In the genomic region with DNA sequence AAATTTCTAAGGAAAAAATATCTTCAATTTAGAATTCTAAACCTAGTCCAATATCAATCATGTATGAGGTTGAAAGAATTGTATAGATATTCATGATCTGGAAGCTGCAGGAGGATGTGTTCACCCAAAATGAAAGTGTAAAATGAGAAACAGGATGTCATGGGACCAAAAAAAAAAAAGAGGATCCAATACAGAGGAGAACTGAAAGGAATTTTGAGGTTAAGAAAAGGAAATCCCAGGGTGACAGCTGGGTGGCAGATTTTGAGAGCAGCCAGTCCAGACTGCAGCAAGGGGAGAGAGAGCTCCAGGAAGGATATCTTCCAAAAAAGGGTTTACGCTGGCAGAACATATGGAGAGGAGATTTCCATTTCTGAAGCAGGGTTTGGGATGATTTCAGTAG, we compare ENCODE assay signal across 15 cellular contexts. TPM values are rescaled to one million over a fixed set of nuclear protein-coding genes. Genes with fewer than 3 reads are reported as not detected.
DNase-seq lines count a peak whose midpoint lies in the region; ATAC-seq, FAIRE-seq and TF ChIP-seq lines count a peak whose summit lies in the region.
"Had no signal": no experiment of that assay in that cellular context is flagged by ENCODE, and none has a peak within 500 bp of the region (broad histone marks: within the 10 kb centered on the region; RNA-seq: fewer than 3 reads in every experiment).

No MANE protein-coding gene starts in this region.

- ATAC-seq in GM12878 (peak; percentile 55), memory B cell (ENCODE audit: low read depth) (peak; percentile 41)
- ATAC-seq: esophagus mucosa had no signal

- peak overlapping the region; percentile 40 for H3K4me3 Mint-ChIP-seq in HFFc6
- H3K4me3 Mint-ChIP-seq in memory B cell: no peak overlapping the region
- no peak overlapping the region for H3K4me3 Mint-ChIP-seq in mesothelial cell of epicardium
- H3K4me3 Mint-ChIP-seq: activated naive CD8-positive, alpha-beta T cell had no signal

- no peak for TF ChIP-seq EP300 in GM12878 (IDR thresholded peaks at IDR 0.05; ENCODE audit: borderline replicate concordance in 1 of 2, control insufficient read depth in 1 of 2, low read depth in 2 of 2, low read length in 2 of 2)

- H3K27me3 ChIP-seq in BLaER1 (no peaks in the 10 kb centered on the region), GM12878 (replicated peaks in 1 of 2; ENCODE audit: control insufficient read depth in 2 of 2, insufficient read depth in 2 of 2, low read length in 1 of 2) (no peaks in the 10 kb centered on the region), prostate gland (replicated peaks; ENCODE audit: insufficient read depth) (no peaks in the 10 kb centered on the region)
- H3K27me3 ChIP-seq: MG63 had no signal

- TF ChIP-seq CTCF in HFFc6 (IDR thresholded peaks at IDR 0.05) (no peak), GM12878 (IDR thresholded peaks at IDR 0.05 in 2 of 3, conservative IDR thresholded peaks at IDR 0.05 in 1 of 3; ENCODE audit: control insufficient read depth in 2 of 3, extremely low read depth in 1 of 3, insufficient read depth in 1 of 3, low read depth in 3 of 3, low read length in 3 of 3) (no peak), prostate gland (IDR thresholded peaks at IDR 0.05) (no peak), mesothelial cell of epicardium (IDR thresholded peaks at IDR 0.05; ENCODE audit: unreplicated experiment) (no peak)

- H3K27ac Mint-ChIP-seq in HFFc6 (no peak overlapping the region), memory B cell (no peak overlapping the region), mesothelial cell of epicardium (no peak overlapping the region)
- H3K27ac Mint-ChIP-seq: activated naive CD8-positive, alpha-beta T cell had no signal

- CTCF ChIA-PET in GM12878 (lab: Yijun Ruan, JAX): interaction anchor here (0.6 to 5.6 kb wide), 6 partner anchors 13 to 672 kb away, joined by 3 to 23 read pairs (median 5); a partner anchor contains a TSS

- 0 out of 2 replicates have a peak overlapping the region, but pooled peaks have one; percentile 49 for H3K27ac ChIP-seq in BLaER1
- no peak overlapping the region for H3K27ac ChIP-seq in GM12878 (ENCODE audit: control insufficient read depth, insufficient read depth)
- no peak overlapping the region for H3K27ac ChIP-seq in prostate gland

- intact Hi-C loops in GM12878 (cut with micrococcal nuclease; ENCODE audit: unreplicated experiment): no loop called here
- intact Hi-C loops in prostate gland (cut with DNase I): no loop called here
- intact Hi-C loops in head of caudate nucleus (cut with DNase I): no loop called here

- SMC1A ChIA-PET in GM12878 (lab: Charles Lee; ENCODE audit: uncharacterized antibody, unreplicated experiment): interaction anchor here (1.0 to 5.2 kb wide), 6 partner anchors 9 to 565 kb away, joined by 3 to 23 read pairs (median 7); a partner anchor contains a TSS

- no TSS peak for BruUV-seq in GM12878 (replicated peaks; lab: Mats Ljungman, UMichigan)

- H3K4me2 ChIP-seq in BLaER1 (peak overlapping the region; percentile 85), GM12878 (ENCODE audit: control insufficient read depth, insufficient read depth) (peak overlapping the region; percentile 6; the same call in 1 of the 2 replicates)

- RAD21 ChIA-PET in GM12878 (lab: Charles Lee; ENCODE audit: unreplicated experiment): interaction anchor here (1.0 to 1.2 kb wide), 2 partner anchors 15 to 39 kb away, joined by 3 read pairs; a partner anchor contains a TSS

- H3K9me3 Mint-ChIP-seq in HFFc6 (peaks cover 9% of the 10 kb centered on the region), memory B cell (peaks cover 11% of the 10 kb centered on the region), mesothelial cell of epicardium (peaks cover 16% of the 10 kb centered on the region)

- H2AFZ ChIP-seq in GM12878 (ENCODE audit: control insufficient read depth, low read depth, low read length): no peak overlapping the region

- no peaks in the 10 kb centered on the region for H3K79me2 ChIP-seq in GM12878 (ENCODE audit: control insufficient read depth, insufficient read depth, low read length)

- DNase-seq in HFFc6: no peak
- DNase-seq in GM12878 (ENCODE audit: low read depth, low spot score): no peak
- DNase-seq in memory B cell (ENCODE audit: low spot score in 2 of 2): no peak
- DNase-seq in prostate gland (ENCODE audit: low spot score): no peak
- no peak for DNase-seq in head of caudate nucleus
- no peak for DNase-seq in hepatic stellate cell (ENCODE audit: low spot score)
- DNase-seq in mesothelial cell of epicardium (ENCODE audit: low spot score in 2 of 2, unreplicated experiment in 2 of 2): no peak
- DNase-seq: MG63, NCI-H226 had no signal

- H3K36me3 Mint-ChIP-seq in HFFc6 (ENCODE audit: low read depth) (peaks cover 9% of the 10 kb centered on the region; the same call in 1 of the 2 replicates), memory B cell (peaks cover 8% of the 10 kb centered on the region), mesothelial cell of epicardium (no peaks in the 10 kb centered on the region)

- H3K4me1 Mint-ChIP-seq in HFFc6 (ENCODE audit: low read depth): peaks cover 7% of the 10 kb centered on the region
- peaks cover 5% of the 10 kb centered on the region for H3K4me1 Mint-ChIP-seq in memory B cell
- peaks cover 7% of the 10 kb centered on the region for H3K4me1 Mint-ChIP-seq in mesothelial cell of epicardium

- H3K9me3 ChIP-seq in BLaER1: peaks cover 31% of the 10 kb centered on the region
- peaks cover 8% of the 10 kb centered on the region for H3K9me3 ChIP-seq in GM12878 (replicated peaks; ENCODE audit: control insufficient read depth, insufficient read depth, low read length)
- no peaks in the 10 kb centered on the region for H3K9me3 ChIP-seq in prostate gland
- H3K9me3 ChIP-seq: MG63 had no signal

- WGBS in GM12878 (ENCODE audit: insufficient coverage, insufficient replicate concordance, low lambda C conversion rate, missing lambda C conversion rate): 100% methylated on average over 1 of the region's 1 CpG
- WGBS in prostate gland: 83% methylated on average over 1 of the region's 1 CpG

- in situ Hi-C loops in GM12878 (cut with MboI): no loop called here

- H3K9ac ChIP-seq in BLaER1 (no peak overlapping the region), GM12878 (ENCODE audit: control insufficient read depth, insufficient read depth, low read length) (no peak overlapping the region)

- H3K4me1 ChIP-seq in BLaER1 (peaks cover 27% of the 10 kb centered on the region), GM12878 (ENCODE audit: control insufficient read depth, insufficient read depth, low read length) (peaks cover 6% of the 10 kb centered on the region; the same call in 1 of the 2 replicates), prostate gland (replicated peaks) (no peaks in the 10 kb centered on the region)

- POLR2A ChIA-PET in GM12878 (lab: Charles Lee): interaction anchor here (0.5 to 0.6 kb wide), 2 partner anchors 38 to 761 kb away, joined by 3 to 6 read pairs; no protein-coding TSS in a partner anchor

- peaks cover 8% of the 10 kb centered on the region; the same call in 1 of the 2 replicates for H3K36me3 ChIP-seq in BLaER1
- H3K36me3 ChIP-seq in GM12878 (ENCODE audit: control insufficient read depth in 2 of 2, insufficient read depth in 2 of 2, low read length in 1 of 2): no peaks in the 10 kb centered on the region
- no peaks in the 10 kb centered on the region for H3K36me3 ChIP-seq in prostate gland
- H3K36me3 ChIP-seq: MG63 had no signal

- peaks cover 2% of the 10 kb centered on the region for H3K27me3 Mint-ChIP-seq in HFFc6 (ENCODE audit: insufficient read depth)
- no peaks in the 10 kb centered on the region for H3K27me3 Mint-ChIP-seq in memory B cell
- no peaks in the 10 kb centered on the region for H3K27me3 Mint-ChIP-seq in mesothelial cell of epicardium (ENCODE audit: low read depth)
- H3K27me3 Mint-ChIP-seq: activated naive CD8-positive, alpha-beta T cell had no signal

- TF ChIP-seq RAD21 in GM12878 (IDR thresholded peaks at IDR 0.05; ENCODE audit: insufficient read depth, low read depth, low read length): no peak

- no peak for FAIRE-seq in GM12878 (lab: Jason Lieb, UNC)
- FAIRE-seq: G401.6, RCC 7860 had no signal

- H4K20me1 ChIP-seq in BLaER1: no peaks in the 10 kb centered on the region
- H4K20me1 ChIP-seq in GM12878 (ENCODE audit: control insufficient read depth, insufficient read depth): no peaks in the 10 kb centered on the region

- TF ChIP-seq POLR2A in GM12878 (IDR thresholded peaks at IDR 0.05; ENCODE audit: low read depth, low read length) (no peak), prostate gland (IDR thresholded peaks at IDR 0.05) (no peak)

- H3K4me3 ChIP-seq in BLaER1: peak overlapping the region; percentile 1; the same call in 1 of the 2 replicates
- H3K4me3 ChIP-seq in GM12878: peak overlapping the region; percentile 15; the same call in 1 of the 2 replicates
- no peak overlapping the region for H3K4me3 ChIP-seq in prostate gland
- H3K4me3 ChIP-seq: MG63 had no signal

TF ChIP-seq in GM12878, 131 proteins besides CTCF, POLR2A, EP300 and RAD21 (continues in another document):
- TF ChIP-seq SUPT20H (IDR thresholded peaks at IDR 0.05; ENCODE audit: borderline replicate concordance, control insufficient read depth, low read depth, low read length) (no peak), ETV6 (conservative IDR thresholded peaks at IDR 0.05 in 1 of 2, IDR thresholded peaks at IDR 0.05 in 1 of 2; ENCODE audit: borderline replicate concordance in 1 of 2, low read depth in 1 of 2) (peak in 1 of 2 experiments; percentile 19; a peak in 1 of 4 replicates), HCFC1 (IDR thresholded peaks at IDR 0.05; ENCODE audit: low read length) (no peak), SPI1 (IDR thresholded peaks at IDR 0.05; ENCODE audit: borderline replicate concordance, insufficient read depth, low read depth, low read length) (peak; percentile 59; the same call in 1 of the 2 replicates)

RNA-seq across cellular contexts. Expression of a gene that starts 38.9 kb away (rescaled TPM):
- not detected for total RNA-seq in HFFc6 (2021; fragmentation: NEBNext Ultra II Directional; extraction: Animal tissue kit (Norgen Biotek cat#: 25700))
- 307 and 331 TPM in 2 replicates for total RNA-seq in GM12878 (2013; cell fraction: nucleolus; rRNA removed)
- total RNA-seq in GM12878 (2014; rRNA removed): 82.7 and 109 TPM in 2 replicates
- total RNA-seq in GM12878 (2014; rRNA removed; fragmentation: Illumina TruSeq; extraction: Trizol): 107 and 109 TPM in 2 replicates
- 50.4 and 52.8 TPM in 2 replicates for total RNA-seq in GM12878 (2021)
- polyA plus RNA-seq in GM12878 (2011; ENCODE audit: low read depth): 37.6 TPM
- polyA plus RNA-seq in GM12878 (2011; rRNA removed): 149 and 243 TPM in 2 replicates
- 53.5 and 61.0 TPM in 2 replicates for polyA plus RNA-seq in GM12878 (2011; cell fraction: cytosol; rRNA removed)
- polyA plus RNA-seq in GM12878 (2011; cell fraction: nucleus; rRNA removed): 75.6 and 82.5 TPM in 2 replicates
- 49.5 and 69.6 TPM in 2 replicates for polyA plus RNA-seq in GM12878 (2012)
- 118 and 166 TPM in 2 replicates for polyA plus RNA-seq in GM12878 (2014; fragmentation: Illumina TruSeq; extraction: Trizol)
- 10 to 100 TPM; 31.5 to 41.8 TPM for polyA plus RNA-seq in GM12878 (2014; fragmentation: Nextera tagmentation; extraction: Ambion mirVana)
- 65.8 and 79.3 TPM in 2 replicates for polyA plus RNA-seq in GM12878 (2014; rRNA removed)
- polyA plus RNA-seq in GM12878 (2016; fragmentation: Nextera tagmentation; extraction: Ambion mirVana): 10 to 100 TPM; 45.9 to 47.1 TPM
- 80.6 and 111 TPM in 2 replicates for polyA minus RNA-seq in GM12878 (2011; rRNA and poly(A)+ RNA removed)
- 23.4 and 28.1 TPM in 2 replicates for polyA minus RNA-seq in GM12878 (2011; cell fraction: cytosol; rRNA and poly(A)+ RNA removed)
- 39.7 and 47.2 TPM in 2 replicates for polyA minus RNA-seq in GM12878 (2011; cell fraction: nucleus; rRNA and poly(A)+ RNA removed)
- under 1 TPM; 0.14 to 0.68 TPM for total RNA-seq in prostate gland
- not detected in 3 replicates for total RNA-seq in mesothelial cell of epicardium
- total RNA-seq: chondrocyte had no signal

Comparison
In these comparisons a context has a peak if more than half of its experiments do, and no peak if none do; other contexts are left out.
1. H3K4me3 ChIP-seq: peak in BLaER1 (single experiment) and GM12878 (single experiment); none in prostate gland (0 of 2).
2. RNA of a gene that starts 38.9 kb away (total RNA-seq): 50.4 to 331 TPM in GM12878; 0.14 to 0.68 TPM in prostate gland, not detected in HFFc6 and not detected in mesothelial cell of epicardium; every median in the first group is over 10 times any median in the second.